Comparison of ENCODE assay signal across 16 cellular contexts in the genomic region with DNA sequence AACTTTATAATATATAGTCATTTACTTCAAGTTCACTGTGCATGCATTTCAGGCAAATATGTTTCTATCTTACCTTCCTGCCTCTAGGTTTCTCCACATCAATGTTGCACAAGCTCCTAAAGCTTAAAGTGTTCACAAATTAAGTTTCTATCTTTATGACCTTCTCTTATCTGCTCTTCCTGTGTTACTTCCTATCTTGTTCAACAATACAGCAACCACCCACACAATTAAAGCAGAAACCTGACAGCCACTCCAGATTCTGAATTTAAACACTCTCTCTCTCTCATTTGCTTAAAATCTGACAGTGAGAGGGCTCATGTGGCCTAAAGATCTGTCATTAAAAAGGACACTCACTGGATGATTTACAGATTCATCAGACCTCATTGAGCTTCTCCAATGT. TPM values are rescaled to one million over a fixed set of nuclear protein-coding genes. Genes with fewer than 3 reads are reported as not detected.
DNase-seq lines count a peak whose midpoint lies in the region; ATAC-seq, FAIRE-seq and TF ChIP-seq lines count a peak whose summit lies in the region.
"Had no signal": no experiment of that assay in that cellular context is flagged by ENCODE, and none has a peak within 500 bp of the region (broad histone marks: within the 10 kb centered on the region; RNA-seq: fewer than 3 reads in every experiment).

No MANE protein-coding gene starts in this region.

- H3K9me2 ChIP-seq in SK-N-SH, result no peaks in the 10 kb centered on the region

- POLR2A ChIA-PET in SK-N-SH (lab: Yijun Ruan, JAX), result no interaction called here

- no peaks in the 10 kb centered on the region for H3K27me3 ChIP-seq in SK-N-SH (ENCODE audit: insufficient read depth)
- H3K27me3 ChIP-seq: heart right ventricle, tibial artery had no signal

- TF ChIP-seq RAD21 in SK-N-SH (IDR thresholded peaks at IDR 0.05; ENCODE audit: low read length), result peak; percentile 17; the same call in 1 of the 2 replicates

- H3K4me1 ChIP-seq in SK-N-SH (ENCODE audit: control insufficient read depth in 1 of 2, insufficient read depth in 2 of 2, low read depth in 1 of 2, low read length in 1 of 2), result no peaks in the 10 kb centered on the region; a peak in 2 of 4 replicates

- no peaks in the 10 kb centered on the region for H3K36me3 ChIP-seq in SK-N-SH (replicated peaks in 1 of 2; ENCODE audit: control insufficient read depth in 1 of 2, insufficient read depth in 2 of 2, low read length in 1 of 2)
- H3K36me3 ChIP-seq: heart right ventricle, tibial artery had no signal

- no peak for FAIRE-seq in urothelium cell line (lab: Jason Lieb, UNC)

- no peak for TF ChIP-seq CTCF in SK-N-SH (IDR thresholded peaks at IDR 0.05)

- no peak for ATAC-seq in GM21526 (IDR thresholded peaks at IDR 0.05; ENCODE audit: low FRiP score, unreplicated experiment)

- H3K4me3 ChIP-seq in SK-N-SH (ENCODE audit: low read depth in 2 of 2, low read length in 1 of 2), result no peak overlapping the region
- H3K4me3 ChIP-seq: heart right ventricle, tibial artery had no signal

- no peaks in the 10 kb centered on the region for H4K20me1 ChIP-seq in SK-N-SH (ENCODE audit: insufficient read depth)

- TF ChIP-seq EP300 in SK-N-SH (IDR thresholded peaks at IDR 0.05; ENCODE audit: borderline replicate concordance in 1 of 2, low read depth in 1 of 2, low read length in 1 of 2), result peak in 1 of 2 experiments; percentile 51; a peak in 1 of 4 replicates

- H3K4me2 ChIP-seq in SK-N-SH, result no peak overlapping the region

- H3K9ac ChIP-seq in SK-N-SH, result no peak overlapping the region

- no peaks in the 10 kb centered on the region for H3F3A ChIP-seq in SK-N-SH (replicated peaks; ENCODE audit: insufficient read depth)

- CTCF ChIA-PET in SK-N-SH (lab: Yijun Ruan, JAX), result interaction anchor here (2.5 kb wide), 1 partner anchor 471 kb away, joined by 8 read pairs; no protein-coding TSS in a partner anchor

- H3K27ac ChIP-seq in SK-N-SH (ENCODE audit: low read depth in 2 of 2, low read length in 1 of 2), result peak overlapping the region in 1 of 2 experiments; percentile 34; a peak in 1 of 4 replicates
- H3K27ac ChIP-seq: heart right ventricle, tibial artery had no signal

- no peaks in the 10 kb centered on the region for H3K9me3 ChIP-seq in SK-N-SH

- no peaks in the 10 kb centered on the region for H3K79me2 ChIP-seq in SK-N-SH (ENCODE audit: insufficient read depth)

- H2AFZ ChIP-seq in SK-N-SH (ENCODE audit: low read depth), result no peak overlapping the region

- DNase-seq in SKM-1 treated with dmso at 0.1 percent for 144 hours (lab: John Stamatoyannopoulos, UW; ENCODE audit: unreplicated experiment) (peak; percentile 30), SKM-1 (lab: John Stamatoyannopoulos, UW; ENCODE audit: unreplicated experiment) (no peak), Kasumi-1 (lab: John Stamatoyannopoulos, UW) (peak; percentile 44 to 47), SK-N-SH (no peak), urothelium cell line (ENCODE audit: low spot score) (no peak), cortex of kidney (lab: John Stamatoyannopoulos, UW) (no peak), T-helper 9 cell (no peak)
- DNase-seq: ACHN; activated naive CD8-positive, alpha-beta T cell treated with anti-CD3 and anti-CD28 coated beads, Interleukin-2, amount 10 ng/mL, durations not matched to agents 7 days and 5 days; central memory CD4-positive, alpha-beta T cell; heart right ventricle; kidney glomerular epithelial cell; NCI-H446; Right ventricle myocardium superior; tibial artery had no signal

TF ChIP-seq in SK-N-SH, 30 proteins besides CTCF, POLR2A, EP300 and RAD21:
- TF ChIP-seq, protein P1, sequence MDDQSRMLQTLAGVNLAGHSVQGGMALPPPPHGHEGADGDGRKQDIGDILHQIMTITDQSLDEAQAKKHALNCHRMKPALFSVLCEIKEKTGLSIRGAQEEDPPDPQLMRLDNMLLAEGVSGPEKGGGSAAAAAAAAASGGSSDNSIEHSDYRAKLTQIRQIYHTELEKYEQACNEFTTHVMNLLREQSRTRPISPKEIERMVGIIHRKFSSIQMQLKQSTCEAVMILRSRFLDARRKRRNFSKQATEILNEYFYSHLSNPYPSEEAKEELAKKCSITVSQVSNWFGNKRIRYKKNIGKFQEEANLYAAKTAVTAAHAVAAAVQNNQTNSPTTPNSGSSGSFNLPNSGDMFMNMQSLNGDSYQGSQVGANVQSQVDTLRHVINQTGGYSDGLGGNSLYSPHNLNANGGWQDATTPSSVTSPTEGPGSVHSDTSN (IDR thresholded peaks at IDR 0.05), result 0 out of 2 replicates have a peak, but pooled peaks have one; percentile 3
- TF ChIP-seq POLR2AphosphoS5 (IDR thresholded peaks at IDR 0.05; ENCODE audit: low read depth, low read length), result no peak
- TF ChIP-seq RCOR1 (IDR thresholded peaks at IDR 0.05; ENCODE audit: low read length), result 0 out of 2 replicates have a peak, but pooled peaks have one; percentile 16
- TF ChIP-seq RXRA (IDR thresholded peaks at IDR 0.05; ENCODE audit: borderline replicate concordance, low read depth), result no peak
- TF ChIP-seq CHD2 (IDR thresholded peaks at IDR 0.05; ENCODE audit: low read length, partially characterized antibody), result no peak
- no peak for TF ChIP-seq FOXJ3 (CRISPR knock-in tag; IDR thresholded peaks at IDR 0.05)
- TF ChIP-seq USF1 (IDR thresholded peaks at IDR 0.05; ENCODE audit: borderline replicate concordance, low read depth), result no peak
- TF ChIP-seq JUND (IDR thresholded peaks at IDR 0.05), result no peak

RNA-seq across cellular contexts. Expression of gene PDGFD, which starts 11.0 kb away (rescaled TPM):
- polyA plus RNA-seq in SK-N-SH (2012; rRNA removed), result 4.8 and 7.0 TPM in 2 replicates
- polyA plus RNA-seq in SK-N-SH (2012; cell fraction: cytosol; rRNA removed), result 8.2 and 9.4 TPM in 2 replicates
- polyA plus RNA-seq in SK-N-SH (2012; cell fraction: nucleus; rRNA removed), result 2.2 and 4.9 TPM in 2 replicates

Comparison
In these comparisons a context has a peak if more than half of its experiments do, and no peak if none do; other contexts are left out.
1. DNase-seq: peak in SKM-1 treated with dmso at 0.1 percent for 144 hours (single experiment) and Kasumi-1 (2 of 2); none in SKM-1 (single experiment), SK-N-SH (single experiment), urothelium cell line (single experiment), cortex of kidney (single experiment) and T-helper 9 cell (single experiment).